In the genomic region with DNA sequence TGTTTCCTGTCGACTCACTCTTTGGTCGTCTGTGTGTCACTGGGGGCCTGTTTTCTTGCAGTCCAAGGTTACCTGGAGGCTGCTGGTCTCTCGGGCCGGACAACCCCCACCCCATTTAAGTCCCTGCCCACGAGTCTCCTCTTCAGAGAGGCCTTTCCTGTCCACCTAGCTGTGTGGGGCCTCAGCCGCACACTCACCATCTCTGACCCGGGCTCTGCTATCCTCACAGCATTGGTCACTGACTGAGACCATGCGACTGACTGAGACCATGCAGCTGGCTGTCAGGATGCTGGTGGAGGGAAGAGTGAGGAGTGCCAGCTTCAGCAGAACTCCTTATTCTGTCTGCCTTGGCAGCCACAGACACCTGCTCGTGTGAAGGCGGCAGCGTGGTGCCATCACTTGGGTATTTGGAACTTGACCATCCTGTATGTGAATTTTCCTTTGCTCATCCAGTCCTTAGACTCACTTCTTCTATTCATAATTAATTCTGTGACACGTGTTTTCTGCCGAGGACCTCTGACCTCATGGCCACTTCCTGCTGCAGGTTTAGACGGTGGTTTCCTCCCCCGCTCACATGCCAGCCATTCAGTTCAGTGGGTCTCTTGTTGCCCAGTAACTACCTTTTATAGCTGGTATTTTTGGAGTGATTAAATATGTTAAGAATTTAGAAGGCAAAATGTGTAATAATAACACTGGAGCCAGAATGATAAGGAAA, we compare ENCODE assay signal across 9 cellular contexts. TPM values are rescaled to one million over a fixed set of nuclear protein-coding genes. Genes with fewer than 3 reads are reported as not detected.
DNase-seq lines count a peak whose midpoint lies in the region; ATAC-seq and TF ChIP-seq lines count a peak whose summit lies in the region.
"Had no signal": no experiment of that assay in that cellular context is flagged by ENCODE, and none has a peak within 500 bp of the region (broad histone marks: within the 10 kb centered on the region; RNA-seq: fewer than 3 reads in every experiment).

No MANE protein-coding gene starts in this region.

- no peak for TF ChIP-seq CTCF in HFFc6 (IDR thresholded peaks at IDR 0.05)
- TF ChIP-seq CTCF in type B pancreatic cell (conservative IDR thresholded peaks at IDR 0.05), result no peak

- H3K4me1 ChIP-seq in BLaER1, result peaks cover 45% of the 10 kb centered on the region

- H3K27ac ChIP-seq in BLaER1, result no peak overlapping the region

- no peak overlapping the region for H3K9ac ChIP-seq in BLaER1

- peak overlapping the region; percentile 70 for H3K4me2 ChIP-seq in BLaER1

- H4K20me1 ChIP-seq in BLaER1, result no peaks in the 10 kb centered on the region

- no peak overlapping the region for H3K4me3 ChIP-seq in BLaER1

- H3K4me1 Mint-ChIP-seq in activated T-helper 1 cell treated with anti-CD3 and anti-CD28 coated beads, Interleukin-12 subunit alpha, Interleukin-12 subunit beta, Interleukin-2, Interleukin-4 antibody, amounts not matched to agents 30 ng/mL and 10 ng/mL and 1 ng/mL, durations not matched to agents 14 hours and 24 hours and 36 hours (ENCODE audit: low read depth), result peaks cover 8% of the 10 kb centered on the region
- H3K4me1 Mint-ChIP-seq in HFFc6 (ENCODE audit: low read depth), result peaks cover 29% of the 10 kb centered on the region
- peaks cover 13% of the 10 kb centered on the region for H3K4me1 Mint-ChIP-seq in type B pancreatic cell (ENCODE audit: unreplicated experiment)

- H3K9me3 ChIP-seq in BLaER1, result peaks cover 25% of the 10 kb centered on the region

- no peaks in the 10 kb centered on the region for H3K9me3 Mint-ChIP-seq in activated T-helper 1 cell treated with anti-CD3 and anti-CD28 coated beads, Interleukin-12 subunit alpha, Interleukin-12 subunit beta, Interleukin-2, Interleukin-4 antibody, amounts not matched to agents 30 ng/mL and 10 ng/mL and 1 ng/mL, durations not matched to agents 14 hours and 24 hours and 36 hours
- H3K9me3 Mint-ChIP-seq in HFFc6 (no peaks in the 10 kb centered on the region), type B pancreatic cell (no peaks in the 10 kb centered on the region)

- no peaks in the 10 kb centered on the region for H3K27me3 Mint-ChIP-seq in activated T-helper 1 cell treated with anti-CD3 and anti-CD28 coated beads, Interleukin-12 subunit alpha, Interleukin-12 subunit beta, Interleukin-2, Interleukin-4 antibody, amounts not matched to agents 30 ng/mL and 10 ng/mL and 1 ng/mL, durations not matched to agents 14 hours and 24 hours and 36 hours (ENCODE audit: insufficient read depth)
- H3K27me3 Mint-ChIP-seq in HFFc6 (ENCODE audit: insufficient read depth) (no peaks in the 10 kb centered on the region; the same call in 1 of the 2 replicates), type B pancreatic cell (peaks cover 2% of the 10 kb centered on the region)

- intact Hi-C loops in activated T-helper 1 cell treated with anti-CD3 and anti-CD28 coated beads, Interleukin-12 subunit alpha, Interleukin-12 subunit beta, Interleukin-2, Interleukin-4 antibody, amounts not matched to agents 30 ng/mL and 10 ng/mL and 1 ng/mL, durations not matched to agents 14 hours and 24 hours and 36 hours (cut with micrococcal nuclease), result no loop called here

- no peak overlapping the region for H3K4me3 Mint-ChIP-seq in activated T-helper 1 cell treated with anti-CD3 and anti-CD28 coated beads, Interleukin-12 subunit alpha, Interleukin-12 subunit beta, Interleukin-2, Interleukin-4 antibody, amounts not matched to agents 30 ng/mL and 10 ng/mL and 1 ng/mL, durations not matched to agents 14 hours and 24 hours and 36 hours
- H3K4me3 Mint-ChIP-seq in HFFc6, result no peak overlapping the region
- no peak overlapping the region for H3K4me3 Mint-ChIP-seq in type B pancreatic cell

- H3K27ac Mint-ChIP-seq in activated T-helper 1 cell treated with anti-CD3 and anti-CD28 coated beads, Interleukin-12 subunit alpha, Interleukin-12 subunit beta, Interleukin-2, Interleukin-4 antibody, amounts not matched to agents 30 ng/mL and 10 ng/mL and 1 ng/mL, durations not matched to agents 14 hours and 24 hours and 36 hours, result peak overlapping the region; percentile 53
- H3K27ac Mint-ChIP-seq in HFFc6, result no peak overlapping the region; the same call in 1 of the 2 replicates
- H3K27ac Mint-ChIP-seq in type B pancreatic cell, result no peak overlapping the region

- in situ Hi-C loops in KBM-7 (cut with MboI; ENCODE audit: low pct_unique_long_range_greater_than_20kb, low sequenced_read_pairs), result no loop called here

- peaks cover 19% of the 10 kb centered on the region for H3K36me3 ChIP-seq in BLaER1

- no peak for ATAC-seq in GM18517 (IDR thresholded peaks at IDR 0.05; ENCODE audit: unreplicated experiment)

- H3K36me3 Mint-ChIP-seq in activated T-helper 1 cell treated with anti-CD3 and anti-CD28 coated beads, Interleukin-12 subunit alpha, Interleukin-12 subunit beta, Interleukin-2, Interleukin-4 antibody, amounts not matched to agents 30 ng/mL and 10 ng/mL and 1 ng/mL, durations not matched to agents 14 hours and 24 hours and 36 hours (ENCODE audit: low read depth), result peaks cover 2% of the 10 kb centered on the region
- H3K36me3 Mint-ChIP-seq in HFFc6 (ENCODE audit: low read depth) (peaks cover 15% of the 10 kb centered on the region), type B pancreatic cell (peaks cover 32% of the 10 kb centered on the region)

- DNase-seq in KBM-7 (peak; percentile 74), left kidney (ENCODE audit: low read depth, low spot score) (peak; percentile 69), NCI-H1694 treated with DMSO at 0.1 percent for 48 hours (lab: John Stamatoyannopoulos, UW) (no peak), HFFc6 (no peak), type B pancreatic cell (ENCODE audit: extremely low spot score, unreplicated experiment) (no peak)
- no peak for DNase-seq in activated T-helper 1 cell treated with anti-CD3 and anti-CD28 coated beads, Interleukin-12 subunit alpha, Interleukin-12 subunit beta, Interleukin-2, Interleukin-4 antibody, amounts not matched to agents 30 ng/mL and 10 ng/mL and 1 ng/mL, durations not matched to agents 14 hours and 24 hours and 36 hours (ENCODE audit: low spot score)
- DNase-seq: stimulated activated CD4-positive, alpha-beta T cell treated with anti-CD3 and anti-CD28 coated beads, Interleukin-12 subunit alpha, Interleukin-12 subunit beta, amount 100 ng/mL, for 4 hours had no signal

- H3K27me3 ChIP-seq in BLaER1, result no peaks in the 10 kb centered on the region

RNA-seq across cellular contexts. Expression of a gene that starts 47.5 kb away (rescaled TPM):
- 32.4 and 35.2 TPM in 2 replicates for total RNA-seq in activated T-helper 1 cell treated with anti-CD3 and anti-CD28 coated beads, Interleukin-12 subunit alpha, Interleukin-12 subunit beta, Interleukin-2, Interleukin-4 antibody, amounts not matched to agents 30 ng/mL and 10 ng/mL and 1 ng/mL, durations not matched to agents 14 hours and 24 hours and 36 hours
- total RNA-seq in HFFc6 (2021; fragmentation: NEBNext Ultra II Directional; extraction: Animal tissue kit (Norgen Biotek cat#: 25700)), result 10 to 100 TPM; 56.0 to 77.5 (median 74.4) TPM
- total RNA-seq in type B pancreatic cell (ENCODE audit: low replicate concordance), result 22.3 and 34.4 TPM in 2 replicates

RNA-seq across cellular contexts. Expression of a gene that starts 58.9 kb away (rescaled TPM):
- 14.4 and 15.4 TPM in 2 replicates for total RNA-seq in activated T-helper 1 cell treated with anti-CD3 and anti-CD28 coated beads, Interleukin-12 subunit alpha, Interleukin-12 subunit beta, Interleukin-2, Interleukin-4 antibody, amounts not matched to agents 30 ng/mL and 10 ng/mL and 1 ng/mL, durations not matched to agents 14 hours and 24 hours and 36 hours
- 10 to 100 TPM; 15.7 to 21.7 (median 17.6) TPM for total RNA-seq in HFFc6 (2021; fragmentation: NEBNext Ultra II Directional; extraction: Animal tissue kit (Norgen Biotek cat#: 25700))
- total RNA-seq in type B pancreatic cell (ENCODE audit: low replicate concordance), result 20.9 and 21.0 TPM in 2 replicates

Comparison
In these comparisons a context has a peak if more than half of its experiments do, and no peak if none do; other contexts are left out.
1. DNase-seq: peak in KBM-7 (single experiment) and left kidney (single experiment); none in activated T-helper 1 cell treated with anti-CD3 and anti-CD28 coated beads, Interleukin-12 subunit alpha, Interleukin-12 subunit beta, Interleukin-2, Interleukin-4 antibody, amounts not matched to agents 30 ng/mL and 10 ng/mL and 1 ng/mL, durations not matched to agents 14 hours and 24 hours and 36 hours (single experiment), NCI-H1694 treated with DMSO at 0.1 percent for 48 hours (single experiment), HFFc6 (single experiment) and type B pancreatic cell (single experiment).